31 cellular contexts compared by ENCODE assay signal in the genomic region with DNA sequence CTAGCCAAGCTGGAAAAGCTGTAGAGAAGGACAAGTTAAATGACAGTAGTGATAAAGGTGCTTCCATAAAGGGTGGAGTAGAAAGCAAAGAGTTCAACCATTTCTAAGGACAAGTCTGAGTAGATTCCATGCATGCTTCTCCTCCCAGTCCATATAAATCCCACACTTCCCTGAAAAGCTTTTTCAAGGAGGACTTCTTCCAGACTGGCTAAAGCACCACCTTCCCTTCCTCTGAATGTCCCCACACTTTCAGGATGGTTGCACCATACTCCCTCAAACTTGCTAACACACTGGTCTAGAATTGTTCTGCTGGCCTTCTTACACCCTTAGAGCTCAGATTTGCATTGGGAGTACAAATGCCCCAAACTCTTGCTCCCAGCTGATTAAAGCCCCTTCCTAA. TPM values are rescaled to one million over a fixed set of nuclear protein-coding genes. Genes with fewer than 3 reads are reported as not detected.
DNase-seq lines count a peak whose midpoint lies in the region; ATAC-seq, FAIRE-seq and TF ChIP-seq lines count a peak whose summit lies in the region.
"Had no signal": no experiment of that assay in that cellular context is flagged by ENCODE, and none has a peak within 500 bp of the region (broad histone marks: within the 10 kb centered on the region; RNA-seq: fewer than 3 reads in every experiment).

No MANE protein-coding gene starts in this region.

- H3K9ac ChIP-seq in mesenchymal stem cell (ENCODE audit: low read length) = peak overlapping the region; percentile 9

- H2BK12ac ChIP-seq in mesenchymal stem cell (ENCODE audit: low read length in 2 of 2) = no peak overlapping the region

- intact Hi-C loops in Right ventricle myocardium superior (cut with DNase I) = no loop called here
- intact Hi-C loops in pancreas (cut with DNase I) = no loop called here
- intact Hi-C loops in psoas muscle (cut with DNase I) = no loop called here

- H3K79me1 ChIP-seq in mesenchymal stem cell (replicated peaks; ENCODE audit: low read length, poor library complexity, severe bottlenecking) = peaks cover 18% of the 10 kb centered on the region

- peak overlapping the region in 1 of 2 experiments; percentile 58 for H3K18ac ChIP-seq in mesenchymal stem cell (ENCODE audit: low read depth in 1 of 2, low read length in 2 of 2)

- H3K4me1 ChIP-seq in right atrium auricular region = peaks cover 0 to 29% of the 10 kb centered on the region in 2 donors
- H3K4me1 ChIP-seq in mesenchymal stem cell (ENCODE audit: control insufficient read depth, insufficient read depth, low read depth, low read length) = peaks cover 1% of the 10 kb centered on the region
- H3K4me1 ChIP-seq in pancreas = no peaks in the 10 kb centered on the region
- H3K4me1 ChIP-seq in psoas muscle = no peaks in the 10 kb centered on the region
- H3K4me1 ChIP-seq: breast epithelium had no signal

- no peak overlapping the region for H4K91ac ChIP-seq in mesenchymal stem cell (ENCODE audit: low read length)

- H3K14ac ChIP-seq in mesenchymal stem cell (ENCODE audit: low read length in 2 of 2) = no peak overlapping the region

- no peak overlapping the region for H2AK5ac ChIP-seq in mesenchymal stem cell (ENCODE audit: low read length, severe bottlenecking)

- no peak overlapping the region for H2BK15ac ChIP-seq in mesenchymal stem cell (ENCODE audit: low read depth, poor library complexity, severe bottlenecking)

- DNase-seq in right atrium auricular region (ENCODE audit: low spot score) (no peak), Right ventricle myocardium superior (no peak), coronary artery (ENCODE audit: low spot score) (no peak), mesenchymal stem cell (peak; percentile 53), pancreas (no peak), psoas muscle (no peak), KG1 (lab: John Stamatoyannopoulos, UW) (no peak)
- DNase-seq: activated CD4-positive, alpha-beta memory T cell treated with anti-CD3 and anti-CD28 coated beads, Interleukin-2, amount 10 ng/mL, durations not matched to agents 7 days and 5 days; activated CD8-positive, alpha-beta memory T cell treated with anti-CD3 and anti-CD28 coated beads, Interleukin-2, amount 50 U/mL, for 4 hours; activated naive CD4-positive, alpha-beta T cell treated with anti-CD3 and anti-CD28 coated beads, Interleukin-2, amount 10 ng/mL, durations not matched to agents 7 days and 5 days; AML-193; CD4-positive, alpha-beta T cell; GOT3; heart left ventricle; Kasumi-1; MV-4-11; naive thymus-derived CD8-positive, alpha-beta T cell; NCI-H1436; NCI-H2081 treated with DMSO at 0.1 percent for 48 hours; NCI-H2227 treated with DMSO at 0.1 percent for 48 hours; NCI-H69; nucleus accumbens; SHP77; stimulated activated naive B cell treated with anti-CD40 and anti-IgM and Interleukin-4, amounts not matched to agents 10 μg/mL and 1 μg/mL and 100 μg/mL, for 72 hours had no signal

- TF ChIP-seq CTCF in right atrium auricular region (IDR thresholded peaks at IDR 0.05) (no peak), coronary artery (IDR thresholded peaks at IDR 0.05) (no peak), pancreas (IDR thresholded peaks at IDR 0.05) (no peak), psoas muscle (IDR thresholded peaks at IDR 0.05) (no peak)

- no peak overlapping the region for H2AFZ ChIP-seq in mesenchymal stem cell (ENCODE audit: low read depth, low read length)

- H2BK5ac ChIP-seq in mesenchymal stem cell (ENCODE audit: low read depth, low read length, poor library complexity, severe bottlenecking) = no peak overlapping the region

- no peak overlapping the region for H3K4me3 ChIP-seq in right atrium auricular region
- no peak overlapping the region for H3K4me3 ChIP-seq in coronary artery
- H3K4me3 ChIP-seq in mesenchymal stem cell (ENCODE audit: insufficient read depth in 1 of 2, low read depth in 1 of 2, low read length in 2 of 2) = no peak overlapping the region
- no peak overlapping the region for H3K4me3 ChIP-seq in pancreas
- no peak overlapping the region for H3K4me3 ChIP-seq in psoas muscle
- H3K4me3 ChIP-seq: breast epithelium had no signal

- H3K4ac ChIP-seq in mesenchymal stem cell (ENCODE audit: low read depth in 1 of 2, low read length in 2 of 2) = no peak overlapping the region

- FAIRE-seq in pancreas (lab: Jason Lieb, UNC) = no peak
- FAIRE-seq: A204.1, GM18507, keratinocyte, urothelium cell line had no signal

- peak overlapping the region; percentile 27 to 50 for H3K27ac ChIP-seq in right atrium auricular region
- H3K27ac ChIP-seq in coronary artery = peak overlapping the region; percentile 43 to 51
- peak overlapping the region; percentile 30 for H3K27ac ChIP-seq in mesenchymal stem cell (ENCODE audit: low read length, poor library complexity, severe bottlenecking)
- H3K27ac ChIP-seq in pancreas = no peak overlapping the region
- no peak overlapping the region for H3K27ac ChIP-seq in psoas muscle
- H3K27ac ChIP-seq: foreskin keratinocyte had no signal

- ATAC-seq in Right ventricle myocardium superior (ENCODE audit: poor library complexity) = no peak
- no peak for ATAC-seq in pancreas
- ATAC-seq in psoas muscle = no peak
- ATAC-seq in HG03039 (IDR thresholded peaks at IDR 0.05; ENCODE audit: unreplicated experiment) = no peak
- ATAC-seq: heart left ventricle; naive thymus-derived CD8-positive, alpha-beta T cell; stimulated activated naive B cell treated with anti-CD40 and anti-IgM and Interleukin-4, amounts not matched to agents 10 μg/mL and 1 μg/mL and 100 μg/mL, for 72 hours had no signal

- peak overlapping the region; percentile 19 for H4K8ac ChIP-seq in mesenchymal stem cell (ENCODE audit: low read length)

- no peaks in the 10 kb centered on the region for H3K9me3 ChIP-seq in right atrium auricular region
- H3K9me3 ChIP-seq in mesenchymal stem cell (ENCODE audit: control insufficient read depth, low read length) = no peaks in the 10 kb centered on the region
- no peaks in the 10 kb centered on the region for H3K9me3 ChIP-seq in pancreas
- no peaks in the 10 kb centered on the region for H3K9me3 ChIP-seq in psoas muscle
- H3K9me3 ChIP-seq: breast epithelium, heart left ventricle had no signal

- H3K23ac ChIP-seq in mesenchymal stem cell (ENCODE audit: low read length in 2 of 2) = no peak overlapping the region

- H2BK120ac ChIP-seq in mesenchymal stem cell (ENCODE audit: low read depth, low read length) = peak overlapping the region; percentile 52

- no peak overlapping the region for H3K4me2 ChIP-seq in mesenchymal stem cell (ENCODE audit: low read length, poor library complexity, severe bottlenecking)

- no peaks in the 10 kb centered on the region for H3K27me3 ChIP-seq in right atrium auricular region
- H3K27me3 ChIP-seq in mesenchymal stem cell (ENCODE audit: control insufficient read depth in 1 of 2, insufficient read depth in 1 of 2, low read length in 2 of 2) = no peaks in the 10 kb centered on the region
- H3K27me3 ChIP-seq in pancreas = no peaks in the 10 kb centered on the region
- H3K27me3 ChIP-seq in psoas muscle (ENCODE audit: insufficient read depth in 3 of 3, low read length in 2 of 3) = no peaks in the 10 kb centered on the region
- H3K27me3 ChIP-seq: breast epithelium, foreskin keratinocyte, heart left ventricle had no signal

- H3K36me3 ChIP-seq in right atrium auricular region = no peaks in the 10 kb centered on the region
- H3K36me3 ChIP-seq in mesenchymal stem cell (ENCODE audit: control insufficient read depth in 1 of 2, insufficient read depth in 2 of 2, low read depth in 1 of 2, low read length in 2 of 2) = peaks cover 19 to 96% of the 10 kb centered on the region in 2 experiments
- no peaks in the 10 kb centered on the region for H3K36me3 ChIP-seq in pancreas
- H3K36me3 ChIP-seq in psoas muscle (ENCODE audit: insufficient read depth in 1 of 2, low read depth in 1 of 2) = no peaks in the 10 kb centered on the region
- H3K36me3 ChIP-seq: breast epithelium had no signal

RNA-seq across cellular contexts. Expression of a gene that starts 40.9 kb away (rescaled TPM):
- total RNA-seq in right atrium auricular region = 10 to 100 TPM; 57.1 to 84.9 TPM
- total RNA-seq in Right ventricle myocardium superior = 39.4 TPM
- 170 TPM for polyA plus RNA-seq in mesenchymal stem cell (2013, experiment 1 of 2)
- 151 TPM for polyA plus RNA-seq in mesenchymal stem cell (2013, experiment 2 of 2)
- total RNA-seq in pancreas = 10 to 100 TPM in 3 of 6 donors, 1 to 10 TPM in 3; 2.4 to 35.2 (median 14.1) TPM
- 1 to 10 TPM; 1.5 to 1.9 TPM for polyA plus RNA-seq in pancreas
- total RNA-seq in psoas muscle = 10 to 100 TPM; 16.4 to 40.6 (median 20.1) TPM
- 1 to 10 TPM; 7.7 to 8.0 (median 7.9) TPM for polyA plus RNA-seq in psoas muscle

Comparison
In these comparisons a context has a peak if more than half of its experiments do, and no peak if none do; other contexts are left out.
1. H3K27ac ChIP-seq: peak in right atrium auricular region (2 of 2), coronary artery (2 of 2) and mesenchymal stem cell (single experiment); none in pancreas (0 of 4) and psoas muscle (single experiment).